1 cellular context compared by ENCODE assay signal in the genomic region with DNA sequence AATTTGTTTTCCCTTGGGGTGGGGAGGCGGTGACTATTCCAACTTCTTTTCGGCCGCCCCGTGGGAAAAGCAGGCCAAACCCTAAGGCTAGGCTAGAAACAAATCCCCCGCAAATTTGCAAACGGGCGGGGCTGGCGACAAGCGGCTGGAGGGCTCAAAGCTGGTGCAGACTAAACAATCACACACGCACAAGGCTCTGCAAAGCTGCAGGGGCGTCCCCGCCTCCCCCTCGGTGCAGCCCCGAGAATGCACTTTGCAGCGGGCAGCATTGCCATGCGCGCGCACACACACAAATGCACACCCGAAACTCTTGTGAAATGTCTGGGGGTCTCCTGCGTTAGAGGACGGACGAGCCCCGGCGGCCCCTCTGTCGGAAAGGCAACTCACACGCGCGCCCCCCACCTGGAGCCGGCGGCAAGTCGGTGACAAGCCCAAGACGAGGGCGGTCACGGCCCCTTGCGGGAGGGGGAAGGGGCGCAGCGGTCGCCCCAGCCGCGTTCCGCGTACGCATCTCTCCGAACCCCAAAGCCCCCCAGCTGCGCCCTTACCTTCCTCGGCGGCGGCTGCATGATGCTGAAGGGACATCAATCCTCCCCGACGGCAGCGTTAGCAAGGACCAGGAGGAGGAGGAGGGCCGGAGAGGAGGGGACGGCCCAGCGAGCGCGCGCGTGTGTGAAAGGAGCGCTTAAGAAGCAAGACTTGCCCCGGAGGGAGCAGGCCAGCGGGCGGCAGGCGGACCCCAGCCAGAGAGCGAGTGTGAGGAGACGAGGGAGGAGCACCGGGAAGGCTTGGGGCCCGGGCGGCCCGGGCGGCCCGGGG.
TF ChIP-seq lines count a peak whose summit lies in the region.

No MANE protein-coding gene starts in this region.

TF ChIP-seq in HEK293, 187 proteins besides CTCF, POLR2A, EP300 and RAD21 (continued from another document):
- TF ChIP-seq, protein P1, sequence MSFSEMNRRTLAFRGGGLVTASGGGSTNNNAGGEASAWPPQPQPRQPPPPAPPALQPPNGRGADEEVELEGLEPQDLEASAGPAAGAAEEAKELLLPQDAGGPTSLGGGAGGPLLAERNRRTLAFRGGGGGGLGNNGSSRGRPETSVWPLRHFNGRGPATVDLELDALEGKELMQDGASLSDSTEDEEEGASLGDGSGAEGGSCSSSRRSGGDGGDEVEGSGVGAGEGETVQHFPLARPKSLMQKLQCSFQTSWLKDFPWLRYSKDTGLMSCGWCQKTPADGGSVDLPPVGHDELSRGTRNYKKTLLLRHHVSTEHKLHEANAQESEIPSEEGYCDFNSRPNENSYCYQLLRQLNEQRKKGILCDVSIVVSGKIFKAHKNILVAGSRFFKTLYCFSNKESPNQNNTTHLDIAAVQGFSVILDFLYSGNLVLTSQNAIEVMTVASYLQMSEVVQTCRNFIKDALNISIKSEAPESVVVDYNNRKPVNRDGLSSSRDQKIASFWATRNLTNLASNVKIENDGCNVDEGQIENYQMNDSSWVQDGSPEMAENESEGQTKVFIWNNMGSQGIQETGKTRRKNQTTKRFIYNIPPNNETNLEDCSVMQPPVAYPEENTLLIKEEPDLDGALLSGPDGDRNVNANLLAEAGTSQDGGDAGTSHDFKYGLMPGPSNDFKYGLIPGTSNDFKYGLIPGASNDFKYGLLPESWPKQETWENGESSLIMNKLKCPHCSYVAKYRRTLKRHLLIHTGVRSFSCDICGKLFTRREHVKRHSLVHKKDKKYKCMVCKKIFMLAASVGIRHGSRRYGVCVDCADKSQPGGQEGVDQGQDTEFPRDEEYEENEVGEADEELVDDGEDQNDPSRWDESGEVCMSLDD (tag by site-specific recombination; IDR thresholded peaks at IDR 0.05): peak; percentile 63; the same call in 1 of the 2 replicates
- TF ChIP-seq, protein P2, sequence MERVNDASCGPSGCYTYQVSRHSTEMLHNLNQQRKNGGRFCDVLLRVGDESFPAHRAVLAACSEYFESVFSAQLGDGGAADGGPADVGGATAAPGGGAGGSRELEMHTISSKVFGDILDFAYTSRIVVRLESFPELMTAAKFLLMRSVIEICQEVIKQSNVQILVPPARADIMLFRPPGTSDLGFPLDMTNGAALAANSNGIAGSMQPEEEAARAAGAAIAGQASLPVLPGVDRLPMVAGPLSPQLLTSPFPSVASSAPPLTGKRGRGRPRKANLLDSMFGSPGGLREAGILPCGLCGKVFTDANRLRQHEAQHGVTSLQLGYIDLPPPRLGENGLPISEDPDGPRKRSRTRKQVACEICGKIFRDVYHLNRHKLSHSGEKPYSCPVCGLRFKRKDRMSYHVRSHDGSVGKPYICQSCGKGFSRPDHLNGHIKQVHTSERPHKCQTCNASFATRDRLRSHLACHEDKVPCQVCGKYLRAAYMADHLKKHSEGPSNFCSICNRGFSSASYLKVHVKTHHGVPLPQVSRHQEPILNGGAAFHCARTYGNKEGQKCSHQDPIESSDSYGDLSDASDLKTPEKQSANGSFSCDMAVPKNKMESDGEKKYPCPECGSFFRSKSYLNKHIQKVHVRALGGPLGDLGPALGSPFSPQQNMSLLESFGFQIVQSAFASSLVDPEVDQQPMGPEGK (tag by site-specific recombination; IDR thresholded peaks at IDR 0.05): peak; percentile 78; the same call in 1 of the 2 replicates
- peak; percentile 78 for TF ChIP-seq GLIS2 (tag by site-specific recombination; IDR thresholded peaks at IDR 0.05)
- TF ChIP-seq ZBTB20 (tag by site-specific recombination; IDR thresholded peaks at IDR 0.05): peak; percentile 88
- TF ChIP-seq EGR2 (tag by site-specific recombination; IDR thresholded peaks at IDR 0.05; ENCODE audit: low read depth): 0 out of 2 replicates have a peak, but pooled peaks have one; percentile 41
- TF ChIP-seq ZNF335 (tag by site-specific recombination; conservative IDR thresholded peaks at IDR 0.05): peak; percentile 73
- no peak for TF ChIP-seq ZSCAN16 (tag by site-specific recombination; IDR thresholded peaks at IDR 0.05)
- TF ChIP-seq, protein P3, sequence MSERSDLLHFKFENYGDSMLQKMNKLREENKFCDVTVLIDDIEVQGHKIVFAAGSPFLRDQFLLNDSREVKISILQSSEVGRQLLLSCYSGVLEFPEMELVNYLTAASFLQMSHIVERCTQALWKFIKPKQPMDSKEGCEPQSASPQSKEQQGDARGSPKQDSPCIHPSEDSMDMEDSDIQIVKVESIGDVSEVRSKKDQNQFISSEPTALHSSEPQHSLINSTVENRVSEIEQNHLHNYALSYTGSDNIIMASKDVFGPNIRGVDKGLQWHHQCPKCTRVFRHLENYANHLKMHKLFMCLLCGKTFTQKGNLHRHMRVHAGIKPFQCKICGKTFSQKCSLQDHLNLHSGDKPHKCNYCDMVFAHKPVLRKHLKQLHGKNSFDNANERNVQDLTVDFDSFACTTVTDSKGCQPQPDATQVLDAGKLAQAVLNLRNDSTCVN (tag by site-specific recombination; optimal IDR thresholded peaks at IDR 0.05): peak; percentile 81
- TF ChIP-seq ZNF660 (tag by site-specific recombination; IDR thresholded peaks at IDR 0.05): peak; percentile 86
- TF ChIP-seq KLF8 (tag by site-specific recombination; IDR thresholded peaks at IDR 0.05): no peak
- TF ChIP-seq ZNF2 (tag by site-specific recombination; IDR thresholded peaks at IDR 0.05): 0 out of 2 replicates have a peak, but pooled peaks have one; percentile 49
- TF ChIP-seq, protein P4, sequence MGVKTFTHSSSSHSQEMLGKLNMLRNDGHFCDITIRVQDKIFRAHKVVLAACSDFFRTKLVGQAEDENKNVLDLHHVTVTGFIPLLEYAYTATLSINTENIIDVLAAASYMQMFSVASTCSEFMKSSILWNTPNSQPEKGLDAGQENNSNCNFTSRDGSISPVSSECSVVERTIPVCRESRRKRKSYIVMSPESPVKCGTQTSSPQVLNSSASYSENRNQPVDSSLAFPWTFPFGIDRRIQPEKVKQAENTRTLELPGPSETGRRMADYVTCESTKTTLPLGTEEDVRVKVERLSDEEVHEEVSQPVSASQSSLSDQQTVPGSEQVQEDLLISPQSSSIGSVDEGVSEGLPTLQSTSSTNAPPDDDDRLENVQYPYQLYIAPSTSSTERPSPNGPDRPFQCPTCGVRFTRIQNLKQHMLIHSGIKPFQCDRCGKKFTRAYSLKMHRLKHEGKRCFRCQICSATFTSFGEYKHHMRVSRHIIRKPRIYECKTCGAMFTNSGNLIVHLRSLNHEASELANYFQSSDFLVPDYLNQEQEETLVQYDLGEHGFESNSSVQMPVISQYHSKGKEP (tag by site-specific recombination; IDR thresholded peaks at IDR 0.05): peak; percentile 87
- TF ChIP-seq ZNF341 (tag by site-specific recombination; IDR thresholded peaks at IDR 0.05; ENCODE audit: low read depth): peak; percentile 92
- TF ChIP-seq ZBTB48 (tag by site-specific recombination; IDR thresholded peaks at IDR 0.05): peak; percentile 68
- peak; percentile 51 for TF ChIP-seq ZIC2 (tag by site-specific recombination; IDR thresholded peaks at IDR 0.05)
- no peak for TF ChIP-seq MZF1 (tag by site-specific recombination; IDR thresholded peaks at IDR 0.05; ENCODE audit: borderline replicate concordance)
- TF ChIP-seq KLF9 (tag by site-specific recombination; IDR thresholded peaks at IDR 0.05; ENCODE audit: low read depth): 0 out of 2 replicates have a peak, but pooled peaks have one; percentile 46
- TF ChIP-seq, protein P5, sequence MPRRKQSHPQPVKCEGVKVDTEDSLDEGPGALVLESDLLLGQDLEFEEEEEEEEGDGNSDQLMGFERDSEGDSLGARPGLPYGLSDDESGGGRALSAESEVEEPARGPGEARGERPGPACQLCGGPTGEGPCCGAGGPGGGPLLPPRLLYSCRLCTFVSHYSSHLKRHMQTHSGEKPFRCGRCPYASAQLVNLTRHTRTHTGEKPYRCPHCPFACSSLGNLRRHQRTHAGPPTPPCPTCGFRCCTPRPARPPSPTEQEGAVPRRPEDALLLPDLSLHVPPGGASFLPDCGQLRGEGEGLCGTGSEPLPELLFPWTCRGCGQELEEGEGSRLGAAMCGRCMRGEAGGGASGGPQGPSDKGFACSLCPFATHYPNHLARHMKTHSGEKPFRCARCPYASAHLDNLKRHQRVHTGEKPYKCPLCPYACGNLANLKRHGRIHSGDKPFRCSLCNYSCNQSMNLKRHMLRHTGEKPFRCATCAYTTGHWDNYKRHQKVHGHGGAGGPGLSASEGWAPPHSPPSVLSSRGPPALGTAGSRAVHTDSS (tag by site-specific recombination; IDR thresholded peaks at IDR 0.05): peak; percentile 16; the same call in 1 of the 2 replicates
TF ChIP-seq in HEK293: peak in this region for 22.
